32 cellular contexts compared by ENCODE assay signal in the genomic region with DNA sequence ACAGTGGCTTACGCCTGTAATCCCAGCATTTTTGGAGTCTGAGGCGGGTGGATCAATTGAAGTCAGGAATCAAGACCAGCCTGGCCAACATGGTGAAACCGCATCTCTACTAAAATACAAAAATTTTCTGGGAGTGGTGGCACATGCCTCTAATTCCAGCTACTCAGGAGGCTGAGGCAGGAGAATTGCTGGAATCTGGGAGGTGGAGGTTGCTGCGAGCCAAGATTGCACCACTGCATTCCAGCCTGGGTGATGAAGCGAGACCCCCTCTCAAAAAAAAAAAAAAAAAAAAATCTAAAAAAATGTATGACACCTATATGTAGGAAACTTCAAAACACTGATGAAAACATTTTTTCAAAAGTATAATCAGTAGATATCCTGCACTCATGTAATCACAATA.
"Had no signal": no experiment of that assay in that cellular context is flagged by ENCODE, and none has a peak within 500 bp of the region (broad histone marks: within the 10 kb centered on the region; RNA-seq: fewer than 3 reads in every experiment).

No MANE protein-coding gene starts in this region.

- H3K4me1 ChIP-seq: adrenal gland, breast epithelium, colonic mucosa, esophagus squamous epithelium, gastroesophageal sphincter had no signal

- H3K4me3 ChIP-seq: adrenal gland, breast epithelium, cardiac muscle cell, colonic mucosa, esophagus squamous epithelium, gastroesophageal sphincter had no signal

- H3K27me3 ChIP-seq: adrenal gland, breast epithelium, cardiac muscle cell, colonic mucosa, esophagus squamous epithelium, gastroesophageal sphincter had no signal

- H3K27ac ChIP-seq: adrenal gland, breast epithelium, cardiac muscle cell, colonic mucosa, epithelial cell of prostate, esophagus squamous epithelium, gastroesophageal sphincter, WERI-Rb-1 had no signal

- H3K9me3 ChIP-seq: adrenal gland, breast epithelium, colonic mucosa, esophagus squamous epithelium, gastroesophageal sphincter had no signal

- DNase-seq: activated B cell treated with CpG ODN at 0.5 μM for 24 hours; activated CD4-positive, alpha-beta T cell treated with anti-CD3 and anti-CD28 coated beads for 48 hours; activated CD4-positive, alpha-beta T cell treated with anti-CD3 and anti-CD28 coated beads, Interleukin-2, amount 50 U/mL, for 1 hour; activated CD4-positive, alpha-beta T cell treated with anti-CD3 and anti-CD28 coated beads, Interleukin-2, amount 50 U/mL, for 48 hours; activated CD8-positive, alpha-beta memory T cell treated with anti-CD3 and anti-CD28 coated beads for 24 hours; activated CD8-positive, alpha-beta T cell treated with anti-CD3 and anti-CD28 coated beads for 36 hours; activated effector memory CD4-positive, alpha-beta T cell treated with anti-CD3 and anti-CD28 coated beads, Interleukin-2, amount 50 U/mL, for 16 hours; activated naive CD4-positive, alpha-beta T cell treated with anti-CD3 and anti-CD28 coated beads for 36 hours; activated naive CD8-positive, alpha-beta T cell treated with anti-CD3 and anti-CD28 coated beads for 36 hours; activated naive CD8-positive, alpha-beta T cell treated with anti-CD3 and anti-CD28 coated beads, Interleukin-2, amount 50 U/mL, for 24 hours; activated T-cell treated with anti-CD3 and anti-CD28 coated beads, Interleukin-2, amount 50 U/mL, for 1 hour; activated T-cell treated with anti-CD3 and anti-CD28 coated beads, Interleukin-2, amount 50 U/mL, for 48 hours; adrenal gland; amygdala; aorta; central memory CD4-positive, alpha-beta T cell; cerebellar nuclear complex; colonic mucosa; effector CD8-positive, alpha-beta T cell; esophagus squamous epithelium; foreskin melanocyte; head of caudate nucleus; T-helper 1 cell; T-helper 17 cell; T1000; WERI-Rb-1 had no signal

- H3K36me3 ChIP-seq: adrenal gland, breast epithelium, cardiac muscle cell, colonic mucosa, esophagus squamous epithelium, gastroesophageal sphincter, WERI-Rb-1 had no signal

- FAIRE-seq: endometrium, endothelial cell of umbilical vein had no signal
